In the genomic region with DNA sequence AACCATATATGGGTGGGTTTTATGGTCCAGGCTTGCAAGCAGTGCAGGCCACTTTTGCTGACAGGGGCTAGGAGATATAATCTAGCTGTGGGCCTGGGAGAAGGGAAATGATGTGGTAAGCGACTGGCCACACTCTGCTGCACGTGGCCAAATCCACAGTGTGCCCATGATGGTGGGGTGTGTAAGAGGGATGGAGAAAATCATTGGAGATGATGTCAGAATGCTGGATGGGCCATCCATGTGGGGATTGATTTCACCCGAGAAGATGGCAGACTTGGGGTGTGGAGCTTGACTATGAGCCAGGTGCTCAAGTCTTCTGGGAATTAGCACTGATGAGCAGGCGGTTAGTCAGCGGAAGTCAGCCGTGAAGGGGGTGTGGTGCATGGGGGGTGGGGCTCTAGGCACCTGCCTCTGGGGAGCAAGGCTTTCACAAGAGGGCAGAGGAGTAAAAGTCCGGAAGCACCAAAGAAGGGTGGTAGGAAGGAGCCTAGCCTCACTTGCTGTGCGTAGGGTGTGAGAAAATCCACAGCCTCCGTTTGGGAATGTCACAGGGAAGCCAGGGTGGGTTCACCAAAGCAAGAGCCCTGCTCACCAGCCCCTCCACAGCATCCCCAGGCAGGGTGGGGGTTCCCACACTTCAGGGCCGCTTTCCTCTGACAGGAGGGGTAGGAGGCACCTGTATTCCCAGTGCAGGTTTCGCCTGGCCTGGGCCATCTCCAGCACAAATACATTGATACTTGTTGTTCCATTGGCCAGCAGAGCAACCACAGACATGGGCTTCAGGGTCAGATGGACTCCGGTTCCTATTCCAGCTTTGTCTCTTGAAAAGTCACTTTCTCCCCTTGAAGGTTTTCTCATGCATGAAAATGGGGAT, we compare ENCODE assay signal across 9 cellular contexts. TPM values are rescaled to one million over a fixed set of nuclear protein-coding genes. Genes with fewer than 3 reads are reported as not detected.
DNase-seq lines count a peak whose midpoint lies in the region; ATAC-seq and TF ChIP-seq lines count a peak whose summit lies in the region.
"Had no signal": no experiment of that assay in that cellular context is flagged by ENCODE, and none has a peak within 500 bp of the region (broad histone marks: within the 10 kb centered on the region; RNA-seq: fewer than 3 reads in every experiment).

No MANE protein-coding gene starts in this region.

- peak; percentile 40 for DNase-seq in A673 (ENCODE audit: low spot score)
- DNase-seq in SK-N-DZ (ENCODE audit: low spot score): peak; percentile 83
- peak; percentile 26 for DNase-seq in stomach
- no peak for DNase-seq in posterior cingulate gyrus
- no peak for DNase-seq in occipital lobe (lab: John Stamatoyannopoulos, UW)
- no peak for DNase-seq in cerebellum (ENCODE audit: low spot score)

- no peak overlapping the region for H3K4me3 ChIP-seq in A673 (ENCODE audit: low read depth, low read length, poor library complexity, severe bottlenecking)
- H3K4me3 ChIP-seq in stomach: no peak overlapping the region

- BruUV-seq in A673 (replicated peaks; lab: Mats Ljungman, UMichigan): no TSS peak

- 82 to 95% (median 88%) methylated on average over 12 of the region's 12 CpGs for WGBS in stomach, 5 donors

- no peaks in the 10 kb centered on the region for H3K27me3 ChIP-seq in A673 (replicated peaks; ENCODE audit: insufficient read depth, low read depth, low read length, poor library complexity)
- no peaks in the 10 kb centered on the region for H3K27me3 ChIP-seq in stomach

- no peak for TF ChIP-seq CTCF in A673 (conservative IDR thresholded peaks at IDR 0.05; ENCODE audit: low read depth, low read length)
- TF ChIP-seq CTCF in stomach (IDR thresholded peaks at IDR 0.05): no peak

- TF ChIP-seq POLR2A in stomach (IDR thresholded peaks at IDR 0.05): no peak

- peak; percentile 65 for ATAC-seq in GM19328 (IDR thresholded peaks at IDR 0.05; ENCODE audit: unreplicated experiment)
- ATAC-seq in HG03280 (IDR thresholded peaks at IDR 0.05; ENCODE audit: unreplicated experiment): peak; percentile 62
- ATAC-seq: naive thymus-derived CD8-positive, alpha-beta T cell had no signal

- TF ChIP-seq EP300 in stomach (IDR thresholded peaks at IDR 0.05): no peak

- H3K9me3 ChIP-seq in A673 (ENCODE audit: low read depth, low read length, poor library complexity, severe bottlenecking) (no peaks in the 10 kb centered on the region), stomach (no peaks in the 10 kb centered on the region)

- POLR2A ChIA-PET in A673 (lab: Charles Lee; ENCODE audit: low non-redundant PET): interaction anchor here (0.7 kb wide), 1 partner anchor 79 kb away, joined by 9 read pairs; no protein-coding TSS in a partner anchor

- peaks cover 18% of the 10 kb centered on the region for H3K4me1 ChIP-seq in A673 (ENCODE audit: insufficient read depth, low read length, poor library complexity, severe bottlenecking)
- peaks cover 0 to 13% (median 4%) of the 10 kb centered on the region in 4 donors for H3K4me1 ChIP-seq in stomach

- CTCF ChIA-PET in A673 (lab: Charles Lee): interaction anchor here (0.6 kb wide), 1 partner anchor 271 kb away, joined by 12 read pairs; no protein-coding TSS in a partner anchor

- no peak overlapping the region for H3K27ac ChIP-seq in A673 (ENCODE audit: low read depth, low read length, poor library complexity, severe bottlenecking)
- no peak overlapping the region for H3K27ac ChIP-seq in stomach

- intact Hi-C loops in A673 (cut with micrococcal nuclease; ENCODE audit: unreplicated experiment): no loop called here
- intact Hi-C loops in stomach (cut with DNase I; ENCODE audit: low total_unique reads): no loop called here
- intact Hi-C loops in posterior cingulate gyrus (cut with DNase I): no loop called here

- H3K36me3 ChIP-seq in A673 (ENCODE audit: insufficient read depth, low read length, poor library complexity, severe bottlenecking): no peaks in the 10 kb centered on the region
- H3K36me3 ChIP-seq in stomach: peaks cover 0 to 30% (median 20%) of the 10 kb centered on the region in 4 donors

RNA-seq across cellular contexts. Expression of gene ANGPTL2, which starts 44.5 kb away (rescaled TPM):
- total RNA-seq in A673 (2021): 2.5 and 4.4 TPM in 2 replicates
- 6.2 and 8.2 TPM in 2 replicates for polyA plus RNA-seq in SK-N-DZ (2014; cell fraction: cytosol; rRNA removed)
- polyA plus RNA-seq in SK-N-DZ (2014; cell fraction: nucleus; rRNA removed): 3.3 and 4.0 TPM in 2 replicates
- 10 to 100 TPM in 4 of 5 donors, 1 to 10 TPM in 1; 7.8 to 26.3 (median 14.0) TPM for total RNA-seq in stomach
- 1 to 10 TPM; 5.7 to 6.1 (median 5.7) TPM for polyA plus RNA-seq in stomach
- total RNA-seq in occipital lobe: 2.7 TPM
- 8.5 TPM for total RNA-seq in cerebellum
- total RNA-seq: naive thymus-derived CD8-positive, alpha-beta T cell had no signal
- polyA plus RNA-seq: naive thymus-derived CD8-positive, alpha-beta T cell had no signal

Comparison
In these comparisons a context has a peak if more than half of its experiments do, and no peak if none do; other contexts are left out.
1. DNase-seq: peak in A673 (single experiment), SK-N-DZ (single experiment) and stomach (single experiment); none in posterior cingulate gyrus (0 of 10), occipital lobe (single experiment) and cerebellum (single experiment).